1 cellular context compared by ENCODE assay signal in genomic region chr7:65927489-65928448, GRCh38.
TF ChIP-seq lines count a peak whose summit lies in the region.

No MANE protein-coding gene starts in this region.

TF ChIP-seq in GM23338, 12 proteins besides CTCF, POLR2A, EP300 and RAD21 (continued from another document):
- TF ChIP-seq ZNF462 (CRISPR knock-in tag; IDR thresholded peaks at IDR 0.05): no peak
- TF ChIP-seq, protein P1, sequence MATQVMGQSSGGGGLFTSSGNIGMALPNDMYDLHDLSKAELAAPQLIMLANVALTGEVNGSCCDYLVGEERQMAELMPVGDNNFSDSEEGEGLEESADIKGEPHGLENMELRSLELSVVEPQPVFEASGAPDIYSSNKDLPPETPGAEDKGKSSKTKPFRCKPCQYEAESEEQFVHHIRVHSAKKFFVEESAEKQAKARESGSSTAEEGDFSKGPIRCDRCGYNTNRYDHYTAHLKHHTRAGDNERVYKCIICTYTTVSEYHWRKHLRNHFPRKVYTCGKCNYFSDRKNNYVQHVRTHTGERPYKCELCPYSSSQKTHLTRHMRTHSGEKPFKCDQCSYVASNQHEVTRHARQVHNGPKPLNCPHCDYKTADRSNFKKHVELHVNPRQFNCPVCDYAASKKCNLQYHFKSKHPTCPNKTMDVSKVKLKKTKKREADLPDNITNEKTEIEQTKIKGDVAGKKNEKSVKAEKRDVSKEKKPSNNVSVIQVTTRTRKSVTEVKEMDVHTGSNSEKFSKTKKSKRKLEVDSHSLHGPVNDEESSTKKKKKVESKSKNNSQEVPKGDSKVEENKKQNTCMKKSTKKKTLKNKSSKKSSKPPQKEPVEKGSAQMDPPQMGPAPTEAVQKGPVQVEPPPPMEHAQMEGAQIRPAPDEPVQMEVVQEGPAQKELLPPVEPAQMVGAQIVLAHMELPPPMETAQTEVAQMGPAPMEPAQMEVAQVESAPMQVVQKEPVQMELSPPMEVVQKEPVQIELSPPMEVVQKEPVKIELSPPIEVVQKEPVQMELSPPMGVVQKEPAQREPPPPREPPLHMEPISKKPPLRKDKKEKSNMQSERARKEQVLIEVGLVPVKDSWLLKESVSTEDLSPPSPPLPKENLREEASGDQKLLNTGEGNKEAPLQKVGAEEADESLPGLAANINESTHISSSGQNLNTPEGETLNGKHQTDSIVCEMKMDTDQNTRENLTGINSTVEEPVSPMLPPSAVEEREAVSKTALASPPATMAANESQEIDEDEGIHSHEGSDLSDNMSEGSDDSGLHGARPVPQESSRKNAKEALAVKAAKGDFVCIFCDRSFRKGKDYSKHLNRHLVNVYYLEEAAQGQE (IDR thresholded peaks at IDR 0.05; ENCODE audit: unreplicated experiment): no peak
- TF ChIP-seq POLR2AphosphoS5 (IDR thresholded peaks at IDR 0.05; ENCODE audit: low read depth): no peak
- TF ChIP-seq ZNF114 (CRISPR knock-in tag; IDR thresholded peaks at IDR 0.05): no peak
- no peak for TF ChIP-seq JUNB (IDR thresholded peaks at IDR 0.05; ENCODE audit: unreplicated experiment)
- TF ChIP-seq EZH2phosphoT487 (IDR thresholded peaks at IDR 0.05; ENCODE audit: unreplicated experiment): no peak
- no peak for TF ChIP-seq STAT1 (IDR thresholded peaks at IDR 0.05; ENCODE audit: unreplicated experiment)
- no peak for TF ChIP-seq EZH2 (IDR thresholded peaks at IDR 0.05; ENCODE audit: low read depth, unreplicated experiment)
